In genomic region chr5:132230871-132231270, GRCh38 we compare ENCODE assay signal across 21 cellular contexts. TPM values are rescaled to one million over a fixed set of nuclear protein-coding genes. Genes with fewer than 3 reads are reported as not detected.
DNase-seq lines count a peak whose midpoint lies in the region; ATAC-seq and TF ChIP-seq lines count a peak whose summit lies in the region.
"Had no signal": no experiment of that assay in that cellular context is flagged by ENCODE, and none has a peak within 500 bp of the region (broad histone marks: within the 10 kb centered on the region; RNA-seq: fewer than 3 reads in every experiment).

No MANE protein-coding gene starts in this region.

- peaks cover 29% of the 10 kb centered on the region for H3K4me1 Mint-ChIP-seq in activated CD4-positive, alpha-beta T cell treated with anti-CD3 and anti-CD28 coated beads, Interleukin-2, amount 10 ng/mL, durations not matched to agents 24 days and 14 days
- H3K4me1 Mint-ChIP-seq in natural killer cell treated with Interleukin-12 subunit alpha and Interleukin-12 subunit beta and Interleukin-15 and Interleukin-18, amount 100 ng/mL, for 72 hours (ENCODE audit: low read depth in 2 of 2) = peaks cover 7 to 23% of the 10 kb centered on the region in 2 donors

- H3K27me3 ChIP-seq in WERI-Rb-1 (ENCODE audit: insufficient read depth, low read depth, severe bottlenecking) (no peaks in the 10 kb centered on the region), suprapubic skin (no peaks in the 10 kb centered on the region)

- no peak overlapping the region for H3K4me3 Mint-ChIP-seq in activated CD4-positive, alpha-beta T cell treated with anti-CD3 and anti-CD28 coated beads, Interleukin-2, amount 10 ng/mL, durations not matched to agents 24 days and 14 days
- H3K4me3 Mint-ChIP-seq in natural killer cell treated with Interleukin-12 subunit alpha and Interleukin-12 subunit beta and Interleukin-15 and Interleukin-18, amount 100 ng/mL, for 72 hours = no peak overlapping the region

- H3K27ac Mint-ChIP-seq in activated CD4-positive, alpha-beta T cell treated with anti-CD3 and anti-CD28 coated beads, Interleukin-2, amount 10 ng/mL, durations not matched to agents 24 days and 14 days = peak overlapping the region; percentile 21
- no peak overlapping the region for H3K27ac Mint-ChIP-seq in natural killer cell treated with Interleukin-12 subunit alpha and Interleukin-12 subunit beta and Interleukin-15 and Interleukin-18, amount 100 ng/mL, for 72 hours
- H3K27ac Mint-ChIP-seq: IgD-negative memory B cell had no signal

- 92% methylated on average over 9 of the region's 9 CpGs for WGBS in suprapubic skin

- TF ChIP-seq EP300 in suprapubic skin (IDR thresholded peaks at IDR 0.05) = no peak

- no peaks in the 10 kb centered on the region for H3K9me3 Mint-ChIP-seq in activated CD4-positive, alpha-beta T cell treated with anti-CD3 and anti-CD28 coated beads, Interleukin-2, amount 10 ng/mL, durations not matched to agents 24 days and 14 days
- no peaks in the 10 kb centered on the region for H3K9me3 Mint-ChIP-seq in natural killer cell treated with Interleukin-12 subunit alpha and Interleukin-12 subunit beta and Interleukin-15 and Interleukin-18, amount 100 ng/mL, for 72 hours
- H3K9me3 Mint-ChIP-seq: IgD-negative memory B cell had no signal

- DNase-seq in activated CD4-positive, alpha-beta T cell treated with anti-CD3 and anti-CD28 coated beads, Interleukin-2, amount 10 ng/mL, durations not matched to agents 24 days and 14 days = no peak
- DNase-seq in activated CD4-positive, alpha-beta T cell treated with anti-CD3 and anti-CD28 coated beads, Interleukin-2, amount 50 U/mL, for 1 hour = no peak
- peak; percentile 1 for DNase-seq in WERI-Rb-1
- peak; percentile 44 for DNase-seq in natural killer cell treated with Interleukin-12 subunit alpha and Interleukin-12 subunit beta and Interleukin-15 and Interleukin-18, amount 100 ng/mL, for 72 hours (ENCODE audit: low spot score)
- DNase-seq in suprapubic skin (ENCODE audit: low spot score in 2 of 2) = peak; percentile 13 to 22
- DNase-seq in hippocampal formation (lab: John Stamatoyannopoulos, UW) = no peak
- DNase-seq in NCI-H1417 (lab: John Stamatoyannopoulos, UW) = no peak
- DNase-seq in SKM-1 (lab: John Stamatoyannopoulos, UW; ENCODE audit: unreplicated experiment) = no peak
- DNase-seq: C1 segment of cervical spinal cord, DMS 273 treated with DMSO at 0.1 percent for 48 hours, GDM1, NCI-H1105 treated with DMSO at 0.1 percent for 48 hours, NCI-H1930, NCI-H446, NCI-H748 treated with DMSO at 0.1 percent for 48 hours had no signal

- no peak overlapping the region for H3K4me3 ChIP-seq in WERI-Rb-1 (ENCODE audit: low read depth, low read length)
- H3K4me3 ChIP-seq in suprapubic skin = no peak overlapping the region
- H3K4me3 ChIP-seq: GM12878 had no signal

- H3K27me3 Mint-ChIP-seq in activated CD4-positive, alpha-beta T cell treated with anti-CD3 and anti-CD28 coated beads, Interleukin-2, amount 10 ng/mL, durations not matched to agents 24 days and 14 days = peaks cover 15% of the 10 kb centered on the region
- peaks cover 20 to 22% of the 10 kb centered on the region in 2 donors for H3K27me3 Mint-ChIP-seq in natural killer cell treated with Interleukin-12 subunit alpha and Interleukin-12 subunit beta and Interleukin-15 and Interleukin-18, amount 100 ng/mL, for 72 hours

- no peak overlapping the region for H3K27ac ChIP-seq in WERI-Rb-1
- no peak overlapping the region for H3K27ac ChIP-seq in suprapubic skin
- H3K27ac ChIP-seq: HL-60, RWPE1 had no signal

- ATAC-seq in natural killer cell treated with Interleukin-12 subunit alpha and Interleukin-12 subunit beta and Interleukin-15 and Interleukin-18, amount 100 ng/mL, for 72 hours = no peak
- ATAC-seq: GM12878, HCT116 had no signal

- no peak for TF ChIP-seq POLR2A in suprapubic skin (IDR thresholded peaks at IDR 0.05)

- no peaks in the 10 kb centered on the region for H3K36me3 ChIP-seq in WERI-Rb-1
- H3K36me3 ChIP-seq in suprapubic skin = no peaks in the 10 kb centered on the region

- peaks cover under 1% of the 10 kb centered on the region for H3K36me3 Mint-ChIP-seq in activated CD4-positive, alpha-beta T cell treated with anti-CD3 and anti-CD28 coated beads, Interleukin-2, amount 10 ng/mL, durations not matched to agents 24 days and 14 days (ENCODE audit: low read depth)
- H3K36me3 Mint-ChIP-seq in natural killer cell treated with Interleukin-12 subunit alpha and Interleukin-12 subunit beta and Interleukin-15 and Interleukin-18, amount 100 ng/mL, for 72 hours = no peaks in the 10 kb centered on the region
- H3K36me3 Mint-ChIP-seq: IgD-negative memory B cell had no signal

- TF ChIP-seq CTCF in WERI-Rb-1 (IDR thresholded peaks at IDR 0.05; ENCODE audit: low read depth, low read length) (no peak), suprapubic skin (IDR thresholded peaks at IDR 0.05) (no peak)

- peaks cover 24% of the 10 kb centered on the region for H3K4me1 ChIP-seq in suprapubic skin

- no peaks in the 10 kb centered on the region for H3K9me3 ChIP-seq in WERI-Rb-1 (ENCODE audit: severe bottlenecking)
- no peaks in the 10 kb centered on the region for H3K9me3 ChIP-seq in suprapubic skin

- intact Hi-C loops in activated CD4-positive, alpha-beta T cell treated with anti-CD3 and anti-CD28 coated beads, Interleukin-2, amount 10 ng/mL, durations not matched to agents 24 days and 14 days (cut with micrococcal nuclease) = no loop called here

RNA-seq across cellular contexts. Expression of gene P4HA2, which starts 3.2 kb away (rescaled TPM):
- 45.5 and 49.5 TPM in 2 replicates for total RNA-seq in activated CD4-positive, alpha-beta T cell treated with anti-CD3 and anti-CD28 coated beads, Interleukin-2, amount 10 ng/mL, durations not matched to agents 24 days and 14 days
- total RNA-seq in natural killer cell treated with Interleukin-12 subunit alpha and Interleukin-12 subunit beta and Interleukin-15 and Interleukin-18, amount 100 ng/mL, for 72 hours = 10 to 100 TPM in 1 of 2 donors, 1 to 10 TPM in 1; 5.5 to 20.1 TPM
- 10 to 100 TPM; 23.9 to 42.0 (median 30.9) TPM for total RNA-seq in suprapubic skin

RNA-seq across cellular contexts. Expression of gene PDLIM4, which starts 26.6 kb away (rescaled TPM):
- total RNA-seq in activated CD4-positive, alpha-beta T cell treated with anti-CD3 and anti-CD28 coated beads, Interleukin-2, amount 10 ng/mL, durations not matched to agents 24 days and 14 days = 0.72 and 0.78 TPM in 2 replicates
- total RNA-seq in natural killer cell treated with Interleukin-12 subunit alpha and Interleukin-12 subunit beta and Interleukin-15 and Interleukin-18, amount 100 ng/mL, for 72 hours = not detected
- total RNA-seq in suprapubic skin = 100 to 1,000 TPM; 110 to 128 (median 114) TPM
- total RNA-seq: A172 had no signal

Comparison
In these comparisons a context has a peak if more than half of its experiments do, and no peak if none do; other contexts are left out.
1. DNase-seq: peak in WERI-Rb-1 (single experiment), natural killer cell treated with Interleukin-12 subunit alpha and Interleukin-12 subunit beta and Interleukin-15 and Interleukin-18, amount 100 ng/mL, for 72 hours (single experiment) and suprapubic skin (2 of 2); none in activated CD4-positive, alpha-beta T cell treated with anti-CD3 and anti-CD28 coated beads, Interleukin-2, amount 10 ng/mL, durations not matched to agents 24 days and 14 days (single experiment), activated CD4-positive, alpha-beta T cell treated with anti-CD3 and anti-CD28 coated beads, Interleukin-2, amount 50 U/mL, for 1 hour (single experiment), hippocampal formation (0 of 2), NCI-H1417 (0 of 3) and SKM-1 (single experiment).
2. RNA of gene PDLIM4, which starts 26.6 kb away (total RNA-seq): 110 to 128 TPM in suprapubic skin; 0.72 to 0.78 TPM in activated CD4-positive, alpha-beta T cell treated with anti-CD3 and anti-CD28 coated beads, Interleukin-2, amount 10 ng/mL, durations not matched to agents 24 days and 14 days and not detected in natural killer cell treated with Interleukin-12 subunit alpha and Interleukin-12 subunit beta and Interleukin-15 and Interleukin-18, amount 100 ng/mL, for 72 hours; every median in the first group is over 10 times any median in the second.